Comparison of ENCODE assay signal across 14 cellular contexts in the genomic region with DNA sequence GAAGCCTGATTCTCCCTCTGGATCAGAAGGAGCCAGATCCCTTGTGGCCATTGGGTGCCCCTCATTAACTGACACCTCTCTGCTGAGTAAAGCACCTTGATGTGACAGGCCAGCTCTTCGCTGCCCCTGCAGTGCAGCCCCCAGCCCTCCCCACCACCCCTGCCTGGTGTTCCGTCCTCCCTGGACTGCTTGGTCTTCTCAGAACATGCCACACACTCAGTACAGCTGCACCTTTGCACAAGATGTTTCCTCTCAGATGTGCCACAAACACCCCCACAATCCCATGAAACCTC. TPM values are rescaled to one million over a fixed set of nuclear protein-coding genes. Genes with fewer than 3 reads are reported as not detected.
A peak's percentile ranks its signal among the peaks of the same experiment; 100 is the strongest.
DNase-seq lines count a peak whose midpoint lies in the region; ATAC-seq and TF ChIP-seq lines count a peak whose summit lies in the region.
"Had no signal": no experiment of that assay in that cellular context is flagged by ENCODE, and none has a peak within 500 bp of the region (broad histone marks: within the 10 kb centered on the region; RNA-seq: fewer than 3 reads in every experiment).

No MANE protein-coding gene starts in this region.

- H3K9me3 ChIP-seq in SJCRH30 (replicated peaks), result no peaks in the 10 kb centered on the region
- H3K9me3 ChIP-seq in hepatocyte (ENCODE audit: low read depth), result no peaks in the 10 kb centered on the region
- no peaks in the 10 kb centered on the region for H3K9me3 ChIP-seq in ovary
- H3K9me3 ChIP-seq: thyroid gland had no signal

- intact Hi-C loops in ovary (cut with DNase I), result loop anchor here in 1 of 4 donors (10.0 kb wide), 1 partner anchor 52 kb away; no protein-coding TSS in a partner anchor

- no peaks in the 10 kb centered on the region for H3K9me2 ChIP-seq in hepatocyte (replicated peaks; ENCODE audit: insufficient read depth)

- WGBS in hepatocyte (ENCODE audit: low lambda C conversion rate, missing lambda C conversion rate), result 33% methylated on average over 1 of the region's 2 CpGs
- 30 to 45% (median 33%) methylated on average over 2 of the region's 2 CpGs for WGBS in ovary, 3 donors

- H3K4me1 ChIP-seq in SJCRH30 (peaks cover 34% of the 10 kb centered on the region), hepatocyte (ENCODE audit: insufficient read depth) (peaks cover 18% of the 10 kb centered on the region), ovary (ENCODE audit: insufficient read depth) (peaks cover 11% of the 10 kb centered on the region)

- TF ChIP-seq EP300 in ovary (IDR thresholded peaks at IDR 0.05), result no peak

- no peaks in the 10 kb centered on the region for H3K9me3 Mint-ChIP-seq in activated T-cell treated with anti-CD3 and anti-CD28 coated beads, Interleukin-2, amount 50 U/mL, for 24 hours
- H3K9me3 Mint-ChIP-seq in stimulated activated memory B cell treated with anti-CD40 and anti-IgM and Interleukin-4, amounts not matched to agents 10 μg/mL and 1 μg/mL and 100 μg/mL, for 72 hours, result no peaks in the 10 kb centered on the region
- H3K9me3 Mint-ChIP-seq: IgD-negative memory B cell, nephron progenitor cell had no signal

- H3K27ac ChIP-seq in SJCRH30 (peak overlapping the region; percentile 85), hepatocyte (no peak overlapping the region), ovary (no peak overlapping the region)
- H3K27ac ChIP-seq: thyroid gland had no signal

- H4K20me1 ChIP-seq in hepatocyte (ENCODE audit: insufficient read depth, poor library complexity, severe bottlenecking), result no peaks in the 10 kb centered on the region

- TF ChIP-seq CTCF in hepatocyte (IDR thresholded peaks at IDR 0.05; ENCODE audit: poor library complexity) (no peak), ovary (IDR thresholded peaks at IDR 0.05) (no peak)

- ATAC-seq in stimulated activated memory B cell treated with anti-CD40 and anti-IgM and Interleukin-4, amounts not matched to agents 10 μg/mL and 1 μg/mL and 100 μg/mL, for 72 hours, result no peak
- no peak for ATAC-seq in HG03175 (IDR thresholded peaks at IDR 0.05; ENCODE audit: unreplicated experiment)

- H3K36me3 ChIP-seq in SJCRH30 (peaks cover 16% of the 10 kb centered on the region), hepatocyte (replicated peaks; ENCODE audit: insufficient read depth, low read depth) (no peaks in the 10 kb centered on the region), ovary (no peaks in the 10 kb centered on the region)

- TF ChIP-seq POLR2A in ovary (IDR thresholded peaks at IDR 0.05), result no peak

- H3K4me1 Mint-ChIP-seq in activated T-cell treated with anti-CD3 and anti-CD28 coated beads, Interleukin-2, amount 50 U/mL, for 24 hours (ENCODE audit: low read depth), result peaks cover 21% of the 10 kb centered on the region
- H3K4me1 Mint-ChIP-seq in stimulated activated memory B cell treated with anti-CD40 and anti-IgM and Interleukin-4, amounts not matched to agents 10 μg/mL and 1 μg/mL and 100 μg/mL, for 72 hours, result peaks cover 13% of the 10 kb centered on the region

- H3K4me3 ChIP-seq in SJCRH30 (no peak overlapping the region), hepatocyte (no peak overlapping the region), ovary (no peak overlapping the region)
- H3K4me3 ChIP-seq: thyroid gland had no signal

- H3K36me3 Mint-ChIP-seq in activated T-cell treated with anti-CD3 and anti-CD28 coated beads, Interleukin-2, amount 50 U/mL, for 24 hours (ENCODE audit: low read depth), result peaks cover 41% of the 10 kb centered on the region
- H3K36me3 Mint-ChIP-seq in stimulated activated memory B cell treated with anti-CD40 and anti-IgM and Interleukin-4, amounts not matched to agents 10 μg/mL and 1 μg/mL and 100 μg/mL, for 72 hours, result peaks cover 20% of the 10 kb centered on the region
- H3K36me3 Mint-ChIP-seq: IgD-negative memory B cell had no signal

- H2AFZ ChIP-seq in hepatocyte, result no peak overlapping the region

- H3K27me3 ChIP-seq in SJCRH30 (no peaks in the 10 kb centered on the region), hepatocyte (no peaks in the 10 kb centered on the region), ovary (no peaks in the 10 kb centered on the region)
- H3K27me3 ChIP-seq: thyroid gland had no signal

- H3K4me3 Mint-ChIP-seq in activated T-cell treated with anti-CD3 and anti-CD28 coated beads, Interleukin-2, amount 50 U/mL, for 24 hours, result no peak overlapping the region
- no peak overlapping the region for H3K4me3 Mint-ChIP-seq in stimulated activated memory B cell treated with anti-CD40 and anti-IgM and Interleukin-4, amounts not matched to agents 10 μg/mL and 1 μg/mL and 100 μg/mL, for 72 hours
- H3K4me3 Mint-ChIP-seq: nephron progenitor cell had no signal

- no peaks in the 10 kb centered on the region for H3K27me3 Mint-ChIP-seq in activated T-cell treated with anti-CD3 and anti-CD28 coated beads, Interleukin-2, amount 50 U/mL, for 24 hours
- no peaks in the 10 kb centered on the region for H3K27me3 Mint-ChIP-seq in stimulated activated memory B cell treated with anti-CD40 and anti-IgM and Interleukin-4, amounts not matched to agents 10 μg/mL and 1 μg/mL and 100 μg/mL, for 72 hours

- H3K79me2 ChIP-seq in hepatocyte, result no peaks in the 10 kb centered on the region

- H3K27ac Mint-ChIP-seq in activated T-cell treated with anti-CD3 and anti-CD28 coated beads, Interleukin-2, amount 50 U/mL, for 24 hours, result peak overlapping the region; percentile 44
- H3K27ac Mint-ChIP-seq in stimulated activated memory B cell treated with anti-CD40 and anti-IgM and Interleukin-4, amounts not matched to agents 10 μg/mL and 1 μg/mL and 100 μg/mL, for 72 hours, result peak overlapping the region; percentile 51

- DNase-seq in activated T-cell treated with anti-CD3 and anti-CD28 coated beads, Interleukin-2, amount 50 U/mL, for 24 hours, result no peak
- DNase-seq in activated T-cell treated with anti-CD3 and anti-CD28 coated beads, Interleukin-2, amount 50 U/mL, for 48 hours, result no peak
- DNase-seq in SJCRH30 (no peak), hepatocyte (ENCODE audit: low spot score) (no peak), ovary (no peak), NCI-H82 (lab: John Stamatoyannopoulos, UW) (no peak)

- H3K4me2 ChIP-seq in hepatocyte, result peak overlapping the region; percentile 48

RNA-seq across cellular contexts. Expression of a gene that starts 20.2 kb away (rescaled TPM):
- 45.4 and 48.9 TPM in 2 replicates for total RNA-seq in SJCRH30 (2014; rRNA removed; shearing (Covaris generic))
- 42.3 and 47.7 TPM in 2 replicates for total RNA-seq in hepatocyte
- 58.0 and 62.8 TPM in 2 replicates for polyA plus RNA-seq in hepatocyte
- total RNA-seq in ovary, result 10 to 100 TPM; 29.9 to 79.3 (median 59.9) TPM
- 10 to 100 TPM; 24.2 to 53.1 TPM for polyA plus RNA-seq in ovary

RNA-seq across cellular contexts. Expression of a gene that starts 35.9 kb away (rescaled TPM):
- total RNA-seq in SJCRH30 (2014; rRNA removed; shearing (Covaris generic)), result 9.1 and 9.9 TPM in 2 replicates
- total RNA-seq in hepatocyte (not detected in 2 replicates), ovary (under 1 TPM in 1 of 7 donors, not detected in 6; 0.69 TPM)
- polyA plus RNA-seq in hepatocyte (not detected in 2 replicates), ovary (not detected)
- total RNA-seq: A172; liver; T-helper 1 cell treated with Interleukin-12 subunit alpha and Interleukin-12 subunit beta and Interleukin-4 antibody, amounts not matched to agents 30 ng/mL and 1 ng/mL, for 36 hours; thyroid gland had no signal
